ENCODE assay signal across 20 cellular contexts in genomic region chr6:107663308-107663707, GRCh38.
"Had no signal": no experiment of that assay in that cellular context is flagged by ENCODE, and none has a peak within 500 bp of the region (broad histone marks: within the 10 kb centered on the region; RNA-seq: fewer than 3 reads in every experiment).

No MANE protein-coding gene starts in this region.

- DNase-seq: effector CD4-positive, alpha-beta T cell; gastrocnemius medialis; heart right ventricle; hypothalamus; kidney glomerular epithelial cell; mesendoderm; naive thymus-derived CD4-positive, alpha-beta T cell; spleen; stimulated activated CD4-positive, alpha-beta T cell treated with anti-CD3 and anti-CD28 coated beads, Interleukin-15, amount 100 ng/mL, for 24 hours; stimulated activated CD4-positive, alpha-beta T cell treated with anti-CD3 and anti-CD28 coated beads, Interleukin-1b, Interleukin-23, amount 100 ng/mL, for 48 hours; stimulated activated CD4-positive, alpha-beta T cell treated with anti-CD3 and anti-CD28 coated beads, Interleukin-4, amount 100 ng/mL, for 24 hours; stimulated activated naive CD4-positive, alpha-beta T cell had no signal

- ATAC-seq: gastrocnemius medialis; heart right ventricle; naive thymus-derived CD4-positive, alpha-beta T cell; sciatic nerve had no signal

- H3K27me3 ChIP-seq: esophagus muscularis mucosa, gastrocnemius medialis, heart right ventricle, spleen, suprapubic skin, thyroid gland had no signal

- H3K36me3 ChIP-seq: esophagus muscularis mucosa, gastrocnemius medialis, spleen, suprapubic skin, thyroid gland had no signal

- H3K9me3 Mint-ChIP-seq: naive thymus-derived CD4-positive, alpha-beta T cell; neural crest cell; type B pancreatic cell had no signal

- H3K36me3 Mint-ChIP-seq: type B pancreatic cell had no signal

- H3K27ac Mint-ChIP-seq: naive thymus-derived CD4-positive, alpha-beta T cell; type B pancreatic cell had no signal

- H3K27ac ChIP-seq: coronary artery, epithelial cell of prostate, esophagus muscularis mucosa, heart right ventricle, spleen, suprapubic skin, thyroid gland had no signal

- H3K4me3 ChIP-seq: coronary artery, esophagus muscularis mucosa, gastrocnemius medialis, heart right ventricle, spleen, suprapubic skin, thyroid gland had no signal

- H3K4me3 Mint-ChIP-seq: naive thymus-derived CD4-positive, alpha-beta T cell; neural crest cell; type B pancreatic cell had no signal
